1 cellular context compared by ENCODE assay signal in the genomic region with DNA sequence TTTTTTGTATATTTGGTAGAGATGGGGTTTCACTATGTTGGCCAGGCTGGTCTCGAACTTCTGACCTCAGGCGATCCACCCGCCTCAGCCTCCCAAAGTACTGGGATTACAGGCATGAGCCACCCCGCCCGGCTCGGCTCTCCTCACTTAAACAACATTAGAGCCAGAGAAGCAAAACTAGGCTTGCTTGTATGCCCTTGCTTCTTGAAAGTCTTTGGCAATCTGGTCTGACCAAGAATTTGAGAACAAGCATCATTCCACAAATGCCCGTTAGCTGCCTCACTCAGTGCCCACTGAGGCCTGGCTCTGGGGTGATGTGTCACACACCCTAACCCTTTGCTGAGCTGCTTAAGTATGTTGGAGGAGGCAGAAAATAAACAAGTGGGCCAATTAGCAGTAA.
TF ChIP-seq lines count a peak whose summit lies in the region.

No MANE protein-coding gene starts in this region.

TF ChIP-seq in H1, 55 proteins besides CTCF, POLR2A, EP300 and RAD21:
- TF ChIP-seq CHD7 (IDR thresholded peaks at IDR 0.05; ENCODE audit: insufficient replicate concordance, low read length), result no peak
- no peak for TF ChIP-seq SIN3A (conservative IDR thresholded peaks at IDR 0.05 in 1 of 2, IDR thresholded peaks at IDR 0.05 in 1 of 2; ENCODE audit: low read depth in 1 of 2, low read length in 2 of 2)
- no peak for TF ChIP-seq TAF7 (optimal IDR thresholded peaks at IDR 0.05; ENCODE audit: borderline replicate concordance, low read depth, low read length)
- no peak for TF ChIP-seq BCL11A (IDR thresholded peaks at IDR 0.05; ENCODE audit: low read depth in 2 of 2, low read length in 2 of 2)
- TF ChIP-seq RFX5 (IDR thresholded peaks at IDR 0.05; ENCODE audit: borderline replicate concordance, low read depth, low read length), result no peak
- TF ChIP-seq YY1 (IDR thresholded peaks at IDR 0.05; ENCODE audit: low read depth, low read length), result no peak
- no peak for TF ChIP-seq BRCA1 (IDR thresholded peaks at IDR 0.05; ENCODE audit: low read depth, low read length)
- TF ChIP-seq ZNF274 (IDR thresholded peaks at IDR 0.05; ENCODE audit: borderline replicate concordance, extremely low read depth, low read length), result no peak
TF ChIP-seq in H1: peak in this region for 0.
